ENCODE assay signal across 8 cellular contexts in genomic region chr10:79266543-79267312, GRCh38.
DNase-seq lines count a peak whose midpoint lies in the region; ATAC-seq and TF ChIP-seq lines count a peak whose summit lies in the region.

No MANE protein-coding gene starts in this region.

- intact Hi-C loops in adrenal gland (cut with DNase I) (no loop called here), left ventricle myocardium superior (cut with micrococcal nuclease) (no loop called here)

- no peaks in the 10 kb centered on the region for H3K27me3 ChIP-seq in adrenal gland
- no peaks in the 10 kb centered on the region for H3K27me3 ChIP-seq in effector memory CD4-positive, alpha-beta T cell (replicated peaks; ENCODE audit: control insufficient read depth, insufficient read depth, low read length, poor library complexity, severe bottlenecking)

- no peak for TF ChIP-seq CTCF in adrenal gland (IDR thresholded peaks at IDR 0.05)

- 41 to 60% (median 53%) methylated on average over 5 to 11 of the region's 11 CpGs for WGBS in adrenal gland, 4 donors

- no peak for TF ChIP-seq POLR2A in adrenal gland (IDR thresholded peaks at IDR 0.05)

- DNase-seq in EL, result peak; percentile 97
- peak; percentile 51 for DNase-seq in HS-27A (ENCODE audit: low read depth)
- DNase-seq in adrenal gland, result peak; percentile 55 to 89 (median 76)
- peak; percentile 69 for DNase-seq in left ventricle myocardium superior
- no peak for DNase-seq in effector memory CD4-positive, alpha-beta T cell
- no peak for DNase-seq in NCI-H2081 treated with DMSO at 0.1 percent for 48 hours (lab: John Stamatoyannopoulos, UW)

- no peak overlapping the region for H3K4me3 ChIP-seq in adrenal gland
- no peak overlapping the region for H3K4me3 ChIP-seq in skin epidermis
- H3K4me3 ChIP-seq in effector memory CD4-positive, alpha-beta T cell (ENCODE audit: insufficient read depth, low read depth, low read length, poor library complexity, severe bottlenecking), result no peak overlapping the region

- no peaks in the 10 kb centered on the region for H3K36me3 ChIP-seq in adrenal gland (replicated peaks in 1 of 2)
- no peaks in the 10 kb centered on the region for H3K36me3 ChIP-seq in effector memory CD4-positive, alpha-beta T cell (ENCODE audit: control insufficient read depth, insufficient read depth, low read length)

- ATAC-seq in GM21447 (IDR thresholded peaks at IDR 0.05; ENCODE audit: unreplicated experiment) (peak; percentile 74), left ventricle myocardium superior (peak; percentile 60)

- peaks cover 23 to 83% of the 10 kb centered on the region in 2 donors for H3K4me1 ChIP-seq in adrenal gland (replicated peaks in 1 of 2)
- H3K4me1 ChIP-seq in effector memory CD4-positive, alpha-beta T cell (ENCODE audit: control insufficient read depth, insufficient read depth, low read length, poor library complexity, severe bottlenecking), result peaks cover 3% of the 10 kb centered on the region

- H3K9me3 ChIP-seq in adrenal gland (replicated peaks in 1 of 3), result no peaks in the 10 kb centered on the region
- H3K9me3 ChIP-seq in effector memory CD4-positive, alpha-beta T cell (ENCODE audit: control insufficient read depth, low read length), result no peaks in the 10 kb centered on the region

- peak overlapping the region in 4 of 5 donors; percentile 70 to 96 (median 82) for H3K27ac ChIP-seq in adrenal gland
- peak overlapping the region in 20 of 21 experiments; percentile 69 to 91 (median 81) for H3K27ac ChIP-seq in skin epidermis
- no peak overlapping the region for H3K27ac ChIP-seq in effector memory CD4-positive, alpha-beta T cell (ENCODE audit: insufficient read depth, low read length, poor library complexity, severe bottlenecking)

Comparison
In these comparisons a context has a peak if more than half of its experiments do, and no peak if none do; other contexts are left out.
1. DNase-seq: peak in EL (single experiment), HS-27A (single experiment), adrenal gland (7 of 7) and left ventricle myocardium superior (single experiment); none in effector memory CD4-positive, alpha-beta T cell (0 of 3) and NCI-H2081 treated with DMSO at 0.1 percent for 48 hours (single experiment).